Comparison of ENCODE assay signal across 8 cellular contexts in genomic region chr9:100425758-100426157, GRCh38. TPM values are rescaled to one million over a fixed set of nuclear protein-coding genes. Genes with fewer than 3 reads are reported as not detected.
DNase-seq lines count a peak whose midpoint lies in the region; ATAC-seq and TF ChIP-seq lines count a peak whose summit lies in the region.

No MANE protein-coding gene starts in this region.

- H3K27ac ChIP-seq in 22Rv1 (peak overlapping the region; percentile 70; the same call in 1 of the 2 replicates), body of pancreas (peak overlapping the region in 3 of 4 donors; percentile 81 to 90 (median 89)), mesodermal cell (ENCODE audit: low read depth, low read length, severe bottlenecking) (peak overlapping the region; percentile 98)

- H3K36me3 ChIP-seq in body of pancreas (replicated peaks in 1 of 2; ENCODE audit: insufficient read depth in 1 of 2, low read depth in 2 of 2) (no peaks in the 10 kb centered on the region), mesodermal cell (ENCODE audit: control insufficient read depth, insufficient read depth, low read length) (peaks cover 3% of the 10 kb centered on the region)

- H3K9me3 ChIP-seq in body of pancreas (no peaks in the 10 kb centered on the region), mesodermal cell (ENCODE audit: control insufficient read depth, low read length) (no peaks in the 10 kb centered on the region)

- no peaks in the 10 kb centered on the region for H3K27me3 ChIP-seq in body of pancreas

- ATAC-seq in body of pancreas (no peak), HG02642 (IDR thresholded peaks at IDR 0.05; ENCODE audit: poor library complexity, unreplicated experiment) (no peak), GM18505 (IDR thresholded peaks at IDR 0.05; ENCODE audit: unreplicated experiment) (no peak)

- TF ChIP-seq CTCF in 22Rv1 (IDR thresholded peaks at IDR 0.05) = no peak
- no peak for TF ChIP-seq CTCF in body of pancreas (IDR thresholded peaks at IDR 0.05)

- 17 to 40% methylated on average over 1 of the region's 1 CpG for WGBS in body of pancreas, 2 donors
- 80% methylated on average over 1 of the region's 1 CpG; no CpG with 5 or more reads in 1 of the 2 experiments for WGBS in mesodermal cell (ENCODE audit: insufficient coverage in 2 of 2), 2 experiments

- H3K4me3 ChIP-seq in body of pancreas (no peak overlapping the region), mesodermal cell (ENCODE audit: extremely low read depth, insufficient read depth, low read length, poor library complexity, severe bottlenecking) (no peak overlapping the region)

- H3K4me1 ChIP-seq in body of pancreas (peaks cover 25% of the 10 kb centered on the region), mesodermal cell (ENCODE audit: control insufficient read depth, insufficient read depth, low read length, poor library complexity, severe bottlenecking) (peaks cover 21% of the 10 kb centered on the region)

- TF ChIP-seq POLR2A in body of pancreas (IDR thresholded peaks at IDR 0.05) (no peak), GM18505 (IDR thresholded peaks at IDR 0.05; ENCODE audit: borderline replicate concordance, extremely low read depth, insufficient read depth, insufficient read length) (no peak)

- intact Hi-C loops in body of pancreas (cut with DNase I) = no loop called here

- DNase-seq in HT-29 (ENCODE audit: low spot score) (peak; percentile 17), body of pancreas (no peak), SW480 (ENCODE audit: low spot score) (no peak), NCI-H146 (lab: John Stamatoyannopoulos, UW) (no peak)

RNA-seq across cellular contexts. Expression of gene MSANTD3, which starts 1.2 kb away (rescaled TPM):
- total RNA-seq in HT-29 (2014; rRNA removed; shearing (Covaris generic)) = 16.5 and 18.6 TPM in 2 replicates
- total RNA-seq in body of pancreas = 10 to 100 TPM in 1 of 2 donors, 1 to 10 TPM in 1; 8.8 to 21.8 TPM
- polyA plus RNA-seq in mesodermal cell (2013, experiment 1 of 2) = 37.9 TPM
- 36.4 TPM for polyA plus RNA-seq in mesodermal cell (2013, experiment 2 of 2)

RNA-seq across cellular contexts. Expression of gene TMEFF1, which starts 47.2 kb away (rescaled TPM):
- not detected in 2 replicates for total RNA-seq in HT-29 (2014; rRNA removed; shearing (Covaris generic))
- total RNA-seq in body of pancreas = not detected
- polyA plus RNA-seq in mesodermal cell (2013, experiment 1 of 2) = 39.3 TPM
- polyA plus RNA-seq in mesodermal cell (2013, experiment 2 of 2) = 30.0 TPM
